In the genomic region with DNA sequence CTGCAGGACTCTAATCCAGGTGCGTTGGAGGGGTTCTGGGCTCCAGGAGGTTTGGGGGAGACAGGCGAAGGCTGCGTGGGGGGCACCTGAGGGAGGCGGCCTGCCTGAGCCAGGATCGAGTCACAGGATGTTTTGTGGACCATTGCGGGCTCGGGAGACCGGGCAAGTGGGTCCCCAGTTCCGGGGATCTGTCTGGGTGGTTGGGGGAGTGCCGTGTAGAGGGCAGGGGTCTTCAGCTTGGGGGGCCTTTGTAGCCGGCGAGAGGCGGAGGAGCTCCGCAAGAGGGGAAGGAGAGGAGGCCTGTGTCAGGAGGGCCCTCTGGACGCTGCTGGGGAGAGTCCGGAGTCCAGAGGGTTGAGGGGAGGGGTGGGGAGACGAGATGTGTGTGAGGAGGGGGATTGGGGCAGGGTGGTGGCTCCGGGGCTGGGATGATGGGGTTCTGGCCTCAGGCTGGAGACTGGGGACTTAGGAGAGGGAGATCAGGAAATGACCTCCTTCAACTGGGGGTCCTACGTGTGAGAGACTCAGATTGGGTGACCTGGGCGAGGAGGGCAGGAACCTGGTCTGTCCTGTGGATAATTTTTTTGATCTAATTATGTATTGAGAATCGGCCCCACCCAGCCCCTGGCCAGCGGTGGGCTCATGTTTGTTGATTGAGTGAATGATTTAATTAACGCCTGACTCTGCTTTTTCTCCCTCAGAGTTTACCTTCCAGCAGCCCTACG, we compare ENCODE assay signal across 8 cellular contexts. TPM values are rescaled to one million over a fixed set of nuclear protein-coding genes. Genes with fewer than 3 reads are reported as not detected.
A peak's percentile ranks its signal among the peaks of the same experiment; 100 is the strongest.
DNase-seq lines count a peak whose midpoint lies in the region; ATAC-seq and TF ChIP-seq lines count a peak whose summit lies in the region.

No MANE protein-coding gene starts in this region.

- TF ChIP-seq CTCF in testis (IDR thresholded peaks at IDR 0.05), result no peak

- no peaks in the 10 kb centered on the region for H3K36me3 Mint-ChIP-seq in activated CD4-positive, alpha-beta T cell treated with anti-CD3 and anti-CD28 coated beads, Interleukin-2, amount 10 ng/mL, durations not matched to agents 7 days and 5 days (ENCODE audit: low read depth)
- H3K36me3 Mint-ChIP-seq in activated naive CD8-positive, alpha-beta T cell treated with anti-CD3 and anti-CD28 coated beads, Interleukin-2, amount 10 ng/mL, durations not matched to agents 7 days and 5 days, result no peaks in the 10 kb centered on the region

- H3K27ac Mint-ChIP-seq in activated CD4-positive, alpha-beta T cell treated with anti-CD3 and anti-CD28 coated beads, Interleukin-2, amount 10 ng/mL, durations not matched to agents 7 days and 5 days, result peak overlapping the region; percentile 3
- H3K27ac Mint-ChIP-seq in activated naive CD8-positive, alpha-beta T cell treated with anti-CD3 and anti-CD28 coated beads, Interleukin-2, amount 10 ng/mL, durations not matched to agents 7 days and 5 days, result peak overlapping the region; percentile 25

- TF ChIP-seq POLR2A in testis (IDR thresholded peaks at IDR 0.05), result no peak

- H3K27me3 ChIP-seq in layer of hippocampus (ENCODE audit: control insufficient read depth, insufficient read depth, low read length), result no peaks in the 10 kb centered on the region
- H3K27me3 ChIP-seq in testis, result no peaks in the 10 kb centered on the region

- 11 to 13% methylated on average over 22 to 24 of the region's 24 CpGs for WGBS in testis, 2 donors

- POLR2A ChIA-PET in activated CD4-positive, alpha-beta T cell treated with anti-CD3 and anti-CD28 coated beads, Interleukin-2, amount 10 ng/mL, durations not matched to agents 7 days and 5 days (lab: Charles Lee), result no interaction called here
- POLR2A ChIA-PET in activated naive CD8-positive, alpha-beta T cell treated with anti-CD3 and anti-CD28 coated beads, Interleukin-2, amount 10 ng/mL, durations not matched to agents 7 days and 5 days (lab: Charles Lee), result no interaction called here

- intact Hi-C loops in testis (cut with DNase I; ENCODE audit: low total_unique reads), result loop anchor here (5.0 kb wide), 1 partner anchor 89 kb away; no protein-coding TSS in a partner anchor

- H3K27ac ChIP-seq in layer of hippocampus (ENCODE audit: low read depth, low read length) (peak overlapping the region; percentile 46), testis (peak overlapping the region; percentile 48 to 76)

- peak overlapping the region; percentile 61 to 70 for H3K4me3 ChIP-seq in testis

- H3K4me3 Mint-ChIP-seq in activated CD4-positive, alpha-beta T cell treated with anti-CD3 and anti-CD28 coated beads, Interleukin-2, amount 10 ng/mL, durations not matched to agents 7 days and 5 days, result peak overlapping the region; percentile 18
- H3K4me3 Mint-ChIP-seq in activated naive CD8-positive, alpha-beta T cell treated with anti-CD3 and anti-CD28 coated beads, Interleukin-2, amount 10 ng/mL, durations not matched to agents 7 days and 5 days, result peak overlapping the region; percentile 63

- no peak for DNase-seq in activated CD4-positive, alpha-beta T cell treated with anti-CD3 and anti-CD28 coated beads, Interleukin-2, amount 10 ng/mL, durations not matched to agents 7 days and 5 days
- DNase-seq in activated CD4-positive, alpha-beta T cell treated with anti-CD3 and anti-CD28 coated beads, Interleukin-2, amount 50 U/mL, for 4 hours, result no peak
- no peak for DNase-seq in activated naive CD8-positive, alpha-beta T cell treated with anti-CD3 and anti-CD28 coated beads, Interleukin-2, amount 10 ng/mL, durations not matched to agents 7 days and 5 days
- DNase-seq in testis, result no peak
- DNase-seq in kidney glomerular epithelial cell (lab: John Stamatoyannopoulos, UW), result no peak
- no peak for DNase-seq in Kasumi-1 (lab: John Stamatoyannopoulos, UW)
- DNase-seq in NCI-H1436 (lab: John Stamatoyannopoulos, UW), result no peak

- no peaks in the 10 kb centered on the region for H3K9me3 Mint-ChIP-seq in activated CD4-positive, alpha-beta T cell treated with anti-CD3 and anti-CD28 coated beads, Interleukin-2, amount 10 ng/mL, durations not matched to agents 7 days and 5 days
- no peaks in the 10 kb centered on the region for H3K9me3 Mint-ChIP-seq in activated naive CD8-positive, alpha-beta T cell treated with anti-CD3 and anti-CD28 coated beads, Interleukin-2, amount 10 ng/mL, durations not matched to agents 7 days and 5 days

- no peaks in the 10 kb centered on the region for H3K36me3 ChIP-seq in testis (ENCODE audit: low read depth, missing control alignments)

- ATAC-seq in activated naive CD8-positive, alpha-beta T cell treated with anti-CD3 and anti-CD28 coated beads, Interleukin-2, amount 10 ng/mL, durations not matched to agents 7 days and 5 days (ENCODE audit: low read depth), result no peak

- peaks cover 30% of the 10 kb centered on the region for H3K4me1 ChIP-seq in testis

- CTCF ChIA-PET in activated CD4-positive, alpha-beta T cell treated with anti-CD3 and anti-CD28 coated beads, Interleukin-2, amount 10 ng/mL, durations not matched to agents 7 days and 5 days (lab: Charles Lee), result interaction anchor here (1.4 to 12.1 kb wide), 3 partner anchors 29 to 89 kb away, joined by 3 to 148 read pairs (median 6); no protein-coding TSS in a partner anchor

- H3K27me3 Mint-ChIP-seq in activated CD4-positive, alpha-beta T cell treated with anti-CD3 and anti-CD28 coated beads, Interleukin-2, amount 10 ng/mL, durations not matched to agents 7 days and 5 days, result peaks cover 21% of the 10 kb centered on the region
- peaks cover 11% of the 10 kb centered on the region for H3K27me3 Mint-ChIP-seq in activated naive CD8-positive, alpha-beta T cell treated with anti-CD3 and anti-CD28 coated beads, Interleukin-2, amount 10 ng/mL, durations not matched to agents 7 days and 5 days

- no peaks in the 10 kb centered on the region for H3K9me3 ChIP-seq in testis

- peaks cover 24% of the 10 kb centered on the region for H3K4me1 Mint-ChIP-seq in activated CD4-positive, alpha-beta T cell treated with anti-CD3 and anti-CD28 coated beads, Interleukin-2, amount 10 ng/mL, durations not matched to agents 7 days and 5 days
- H3K4me1 Mint-ChIP-seq in activated naive CD8-positive, alpha-beta T cell treated with anti-CD3 and anti-CD28 coated beads, Interleukin-2, amount 10 ng/mL, durations not matched to agents 7 days and 5 days, result peaks cover 21% of the 10 kb centered on the region

RNA-seq across cellular contexts. Expression of a gene that starts 0.5 kb away (rescaled TPM):
- under 1 TPM in 1 of 2 experiments, not detected in 1; 0.15 TPM for total RNA-seq in activated CD4-positive, alpha-beta T cell treated with anti-CD3 and anti-CD28 coated beads, Interleukin-2, amount 10 ng/mL, durations not matched to agents 7 days and 5 days
- under 1 TPM; 0.40 to 0.75 TPM for total RNA-seq in activated naive CD8-positive, alpha-beta T cell treated with anti-CD3 and anti-CD28 coated beads, Interleukin-2, amount 10 ng/mL, durations not matched to agents 7 days and 5 days
- 1 to 10 TPM; 7.0 to 7.6 TPM for total RNA-seq in testis
- polyA plus RNA-seq in testis (ENCODE audit: insufficient read depth, low read depth, low replicate concordance), result 4.0 TPM

RNA-seq across cellular contexts. Expression of a gene that starts 47.1 kb away (rescaled TPM):
- 10 to 100 TPM; 55.8 to 59.5 TPM for total RNA-seq in activated CD4-positive, alpha-beta T cell treated with anti-CD3 and anti-CD28 coated beads, Interleukin-2, amount 10 ng/mL, durations not matched to agents 7 days and 5 days
- total RNA-seq in activated naive CD8-positive, alpha-beta T cell treated with anti-CD3 and anti-CD28 coated beads, Interleukin-2, amount 10 ng/mL, durations not matched to agents 7 days and 5 days, result 10 to 100 TPM; 75.8 TPM
- 100 to 1,000 TPM; 472 to 531 TPM for total RNA-seq in testis
- 479 TPM for polyA plus RNA-seq in testis (ENCODE audit: insufficient read depth, low read depth, low replicate concordance)

Comparison
In these comparisons a context has a peak if more than half of its experiments do, and no peak if none do; other contexts are left out.
1. RNA of a gene that starts 0.5 kb away (total RNA-seq): 7.0 to 7.6 TPM in testis; 0.40 to 0.75 TPM in activated naive CD8-positive, alpha-beta T cell treated with anti-CD3 and anti-CD28 coated beads, Interleukin-2, amount 10 ng/mL, durations not matched to agents 7 days and 5 days and 0.15 TPM in activated CD4-positive, alpha-beta T cell treated with anti-CD3 and anti-CD28 coated beads, Interleukin-2, amount 10 ng/mL, durations not matched to agents 7 days and 5 days; every median in the first group is over 4 times any median in the second.
2. RNA of a gene that starts 47.1 kb away (total RNA-seq): 472 to 531 TPM in testis; 75.8 TPM in activated naive CD8-positive, alpha-beta T cell treated with anti-CD3 and anti-CD28 coated beads, Interleukin-2, amount 10 ng/mL, durations not matched to agents 7 days and 5 days and 55.8 to 59.5 TPM in activated CD4-positive, alpha-beta T cell treated with anti-CD3 and anti-CD28 coated beads, Interleukin-2, amount 10 ng/mL, durations not matched to agents 7 days and 5 days; every median in the first group is over 4 times any median in the second.